In genomic region chr1:92366045-92366405, GRCh38 we compare ENCODE assay signal across 19 cellular contexts.
DNase-seq lines count a peak whose midpoint lies in the region; ATAC-seq, FAIRE-seq and TF ChIP-seq lines count a peak whose summit lies in the region.
"Had no signal": no experiment of that assay in that cellular context is flagged by ENCODE, and none has a peak within 500 bp of the region (broad histone marks: within the 10 kb centered on the region; RNA-seq: fewer than 3 reads in every experiment).

No MANE protein-coding gene starts in this region.

- peaks cover 43% of the 10 kb centered on the region for H3K36me3 Mint-ChIP-seq in activated naive CD8-positive, alpha-beta T cell treated with anti-CD3 and anti-CD28 coated beads for 36 hours

- H3K9me3 Mint-ChIP-seq in activated naive CD8-positive, alpha-beta T cell treated with anti-CD3 and anti-CD28 coated beads for 36 hours: no peaks in the 10 kb centered on the region
- H3K9me3 Mint-ChIP-seq: CD14-positive monocyte had no signal

- no peak for ATAC-seq in stimulated activated naive CD8-positive, alpha-beta T cell treated with anti-CD3 and anti-CD28 coated beads, Interleukin-15, Interleukin-2, amounts not matched to agents 100 U/mL and 50 U/mL, for 24 hours
- no peak for ATAC-seq in omental fat pad (ENCODE audit: low FRiP score)
- ATAC-seq: lower lobe of right lung, psoas muscle had no signal

- peak; percentile 2 for DNase-seq in activated naive CD4-positive, alpha-beta T cell treated with Interleukin-2 at 50 U/mL for 16 hours
- no peak for DNase-seq in activated naive CD4-positive, alpha-beta T cell (lab: John Stamatoyannopoulos, UW)
- no peak for DNase-seq in activated naive CD8-positive, alpha-beta T cell treated with anti-CD3 and anti-CD28 coated beads for 36 hours
- peak; percentile 15 for DNase-seq in stimulated activated naive CD8-positive, alpha-beta T cell treated with anti-CD3 and anti-CD28 coated beads, Interleukin-15, Interleukin-2, amounts not matched to agents 100 U/mL and 50 U/mL, for 24 hours
- DNase-seq in HUDEP-2 (lab: John Stamatoyannopoulos, UW; ENCODE audit: unreplicated experiment in 76 of 76) (no peak), H54 (ENCODE audit: insufficient read length, low spot score) (no peak), omental fat pad (ENCODE audit: low spot score) (no peak)
- DNase-seq: cortex of kidney; DMS153; KBM-7; lower lobe of right lung; NCI-H69; psoas muscle; stimulated activated naive B cell treated with anti-CD40 and anti-IgM and Interleukin-4, amounts not matched to agents 10 μg/mL and 1 μg/mL and 100 μg/mL, for 72 hours; tibial artery had no signal

- peak overlapping the region; percentile 6 for H3K27ac ChIP-seq in KOPT-K1 (ENCODE audit: low read depth, low read length, poor library complexity, severe bottlenecking)
- H3K27ac ChIP-seq: lower lobe of right lung, neutrophil, psoas muscle, tibial artery had no signal

- H3K27ac Mint-ChIP-seq in activated naive CD8-positive, alpha-beta T cell treated with anti-CD3 and anti-CD28 coated beads for 36 hours: peak overlapping the region; percentile 72
- H3K27ac Mint-ChIP-seq: CD14-positive monocyte; stimulated activated naive B cell treated with anti-CD40 and anti-IgM and Interleukin-4, amounts not matched to agents 10 μg/mL and 1 μg/mL and 100 μg/mL, for 72 hours had no signal

- no peak for TF ChIP-seq CTCF in omental fat pad (IDR thresholded peaks at IDR 0.05)

- peaks cover 9% of the 10 kb centered on the region; the same call in 1 of the 2 replicates for H3K36me3 ChIP-seq in KOPT-K1 (ENCODE audit: insufficient read depth, low read length)
- H3K36me3 ChIP-seq: neutrophil had no signal

- H3K4me1 Mint-ChIP-seq in activated naive CD8-positive, alpha-beta T cell treated with anti-CD3 and anti-CD28 coated beads for 36 hours: peaks cover 49% of the 10 kb centered on the region
- H3K4me1 Mint-ChIP-seq: CD14-positive monocyte had no signal

- FAIRE-seq in H54 (lab: Jason Lieb, UNC): no peak
- FAIRE-seq: GM18507 had no signal

- H3K9me3 ChIP-seq in KOPT-K1 (ENCODE audit: insufficient read depth, low read length, poor library complexity, severe bottlenecking): no peaks in the 10 kb centered on the region
- H3K9me3 ChIP-seq: lower lobe of right lung, neutrophil, psoas muscle, tibial artery had no signal

- peak overlapping the region; percentile 40 for H3K4me3 Mint-ChIP-seq in activated naive CD8-positive, alpha-beta T cell treated with anti-CD3 and anti-CD28 coated beads for 36 hours
- H3K4me3 Mint-ChIP-seq: CD14-positive monocyte; stimulated activated naive B cell treated with anti-CD40 and anti-IgM and Interleukin-4, amounts not matched to agents 10 μg/mL and 1 μg/mL and 100 μg/mL, for 72 hours had no signal

- no peaks in the 10 kb centered on the region for H3K27me3 Mint-ChIP-seq in activated naive CD8-positive, alpha-beta T cell treated with anti-CD3 and anti-CD28 coated beads for 36 hours
- H3K27me3 Mint-ChIP-seq: stimulated activated naive B cell treated with anti-CD40 and anti-IgM and Interleukin-4, amounts not matched to agents 10 μg/mL and 1 μg/mL and 100 μg/mL, for 72 hours had no signal

- no peak for TF ChIP-seq POLR2A in H54 (IDR thresholded peaks at IDR 0.05; ENCODE audit: low read depth, low read length)

Comparison
In these comparisons a context has a peak if more than half of its experiments do, and no peak if none do; other contexts are left out.
1. DNase-seq: peak in activated naive CD4-positive, alpha-beta T cell treated with Interleukin-2 at 50 U/mL for 16 hours (single experiment) and stimulated activated naive CD8-positive, alpha-beta T cell treated with anti-CD3 and anti-CD28 coated beads, Interleukin-15, Interleukin-2, amounts not matched to agents 100 U/mL and 50 U/mL, for 24 hours (single experiment); none in activated naive CD4-positive, alpha-beta T cell (0 of 4), activated naive CD8-positive, alpha-beta T cell treated with anti-CD3 and anti-CD28 coated beads for 36 hours (single experiment), HUDEP-2 (0 of 76), H54 (single experiment) and omental fat pad (single experiment).